Comparison of ENCODE assay signal across 13 cellular contexts in the genomic region with DNA sequence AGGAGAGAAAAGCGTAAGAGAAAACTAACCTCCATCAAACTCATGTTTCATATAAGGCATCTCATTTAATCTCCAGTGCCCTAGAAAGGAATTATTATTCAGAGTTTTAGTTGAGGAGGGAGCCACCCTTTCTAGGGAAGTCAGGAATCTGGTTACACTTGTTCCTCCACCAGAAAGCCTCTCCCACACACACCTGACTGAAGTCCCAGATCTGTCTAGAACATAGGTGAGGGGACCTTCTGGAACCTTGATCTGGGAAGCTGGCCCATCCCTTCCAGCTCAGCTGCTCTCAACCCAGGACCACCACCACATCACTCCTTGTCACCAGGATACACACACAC. TPM values are rescaled to one million over a fixed set of nuclear protein-coding genes. Genes with fewer than 3 reads are reported as not detected.
DNase-seq lines count a peak whose midpoint lies in the region; ATAC-seq, FAIRE-seq and TF ChIP-seq lines count a peak whose summit lies in the region.
"Had no signal": no experiment of that assay in that cellular context is flagged by ENCODE, and none has a peak within 500 bp of the region (broad histone marks: within the 10 kb centered on the region; RNA-seq: fewer than 3 reads in every experiment).

No MANE protein-coding gene starts in this region.

- no TSS peak for BruUV-seq in PC-9 (replicated peaks; lab: Mats Ljungman, UMichigan)

- H3K27me3 ChIP-seq in PC-9 (ENCODE audit: insufficient read depth, low read depth) = no peaks in the 10 kb centered on the region
- H3K27me3 ChIP-seq in small intestine (ENCODE audit: control insufficient read depth in 2 of 2, insufficient read depth in 2 of 2, low read length in 2 of 2) = no peaks in the 10 kb centered on the region
- H3K27me3 ChIP-seq: pancreas had no signal

- H4K20me1 ChIP-seq in PC-9 (ENCODE audit: insufficient read depth) = no peaks in the 10 kb centered on the region

- no peak for FAIRE-seq in small intestine (lab: Jason Lieb, UNC)
- FAIRE-seq: pancreas had no signal

- H3K4me1 ChIP-seq in PC-9 (replicated peaks; ENCODE audit: insufficient read depth) = peaks cover 49% of the 10 kb centered on the region
- H3K4me1 ChIP-seq in small intestine (ENCODE audit: control insufficient read depth in 2 of 2, insufficient read depth in 1 of 2, low read depth in 1 of 2, low read length in 1 of 2) = peaks cover 0 to 15% of the 10 kb centered on the region in 2 donors

- intact Hi-C loops in PC-9 (cut with micrococcal nuclease; ENCODE audit: unreplicated experiment) = no loop called here

- H3K4me2 ChIP-seq in PC-9 = peak overlapping the region; percentile 95

- H3K9me2 ChIP-seq in PC-9 (ENCODE audit: insufficient read depth) = no peaks in the 10 kb centered on the region

- H3F3A ChIP-seq in PC-9 (ENCODE audit: insufficient read depth, low read depth) = peaks cover 29% of the 10 kb centered on the region

- ATAC-seq in esophagus mucosa (peak; percentile 66), GM21367 (IDR thresholded peaks at IDR 0.05; ENCODE audit: unreplicated experiment) (no peak), GM21515 (IDR thresholded peaks at IDR 0.05; ENCODE audit: unreplicated experiment) (no peak)

- CTCF ChIA-PET in PC-9 (lab: Charles Lee) = no interaction called here

- H3K4me3 ChIP-seq in PC-9 (peak overlapping the region; percentile 65), small intestine (ENCODE audit: low read depth in 1 of 2, low read length in 2 of 2) (peak overlapping the region in 1 of 2 donors; percentile 16)
- H3K4me3 ChIP-seq: SK-N-MC had no signal

- no peak for TF ChIP-seq CTCF in PC-9 (conservative IDR thresholded peaks at IDR 0.05)

- H3K79me2 ChIP-seq in PC-9 (ENCODE audit: low read depth) = peaks cover 31% of the 10 kb centered on the region

- H3K36me3 ChIP-seq in PC-9 (ENCODE audit: low read depth) (0 out of 2 replicates have a peak, but pooled peaks cover 3% of the 10 kb centered on the region), small intestine (ENCODE audit: control insufficient read depth in 2 of 2, insufficient read depth in 2 of 2, low read length in 2 of 2) (peaks cover 6 to 9% of the 10 kb centered on the region in 2 donors)

- H3K9me3 ChIP-seq in PC-9 (ENCODE audit: insufficient read depth, low read depth) (no peaks in the 10 kb centered on the region; the same call in 1 of the 2 replicates), small intestine (ENCODE audit: control insufficient read depth, low read depth) (no peaks in the 10 kb centered on the region)
- H3K9me3 ChIP-seq: pancreas had no signal

- peak overlapping the region; percentile 84 for H3K27ac ChIP-seq in PC-9
- peak overlapping the region; percentile 88 to 97 for H3K27ac ChIP-seq in small intestine (ENCODE audit: low read depth in 1 of 2, low read length in 1 of 2)
- H3K27ac ChIP-seq: 22Rv1, SK-N-MC had no signal

- POLR2A ChIA-PET in PC-9 (lab: Charles Lee; ENCODE audit: unreplicated experiment) = no interaction called here

- no peak overlapping the region for H2AFZ ChIP-seq in PC-9

- 89 to 95% (median 89%) methylated on average over 1 of the region's 1 CpG for WGBS in small intestine, 3 donors

- DNase-seq in DMS53 (lab: John Stamatoyannopoulos, UW) = peak; percentile 35
- no peak for DNase-seq in DMS53 treated with DMSO at 0.1 percent for 48 hours (lab: John Stamatoyannopoulos, UW; ENCODE audit: unreplicated experiment)
- peak; percentile 49 to 92 for DNase-seq in PC-9
- peak; percentile 64 for DNase-seq in small intestine
- DNase-seq in nucleus accumbens (lab: John Stamatoyannopoulos, UW) = no peak
- DNase-seq: dermis blood vessel endothelial cell, NCI-H2227 treated with DMSO at 0.1 percent for 48 hours had no signal

RNA-seq across cellular contexts. Expression of a gene that starts 1.9 kb away (rescaled TPM):
- total RNA-seq in PC-9 (2021) = 37.2 and 44.9 TPM in 2 replicates
- 47.5 TPM for total RNA-seq in esophagus mucosa
- polyA plus RNA-seq in small intestine = 10 to 100 TPM; 31.3 to 54.6 (median 36.7) TPM

RNA-seq across cellular contexts. Expression of a gene that starts 25.2 kb away (rescaled TPM):
- total RNA-seq in PC-9 (2021) = not detected in 2 replicates
- 7.7 TPM for total RNA-seq in esophagus mucosa
- 1 to 10 TPM; 1.1 to 4.7 (median 1.9) TPM for polyA plus RNA-seq in small intestine

Comparison
In these comparisons a context has a peak if more than half of its experiments do, and no peak if none do; other contexts are left out.
1. DNase-seq: peak in DMS53 (single experiment), PC-9 (2 of 2) and small intestine (single experiment); none in DMS53 treated with DMSO at 0.1 percent for 48 hours (single experiment) and nucleus accumbens (0 of 56).